1 cellular context compared by ENCODE assay signal in the genomic region with DNA sequence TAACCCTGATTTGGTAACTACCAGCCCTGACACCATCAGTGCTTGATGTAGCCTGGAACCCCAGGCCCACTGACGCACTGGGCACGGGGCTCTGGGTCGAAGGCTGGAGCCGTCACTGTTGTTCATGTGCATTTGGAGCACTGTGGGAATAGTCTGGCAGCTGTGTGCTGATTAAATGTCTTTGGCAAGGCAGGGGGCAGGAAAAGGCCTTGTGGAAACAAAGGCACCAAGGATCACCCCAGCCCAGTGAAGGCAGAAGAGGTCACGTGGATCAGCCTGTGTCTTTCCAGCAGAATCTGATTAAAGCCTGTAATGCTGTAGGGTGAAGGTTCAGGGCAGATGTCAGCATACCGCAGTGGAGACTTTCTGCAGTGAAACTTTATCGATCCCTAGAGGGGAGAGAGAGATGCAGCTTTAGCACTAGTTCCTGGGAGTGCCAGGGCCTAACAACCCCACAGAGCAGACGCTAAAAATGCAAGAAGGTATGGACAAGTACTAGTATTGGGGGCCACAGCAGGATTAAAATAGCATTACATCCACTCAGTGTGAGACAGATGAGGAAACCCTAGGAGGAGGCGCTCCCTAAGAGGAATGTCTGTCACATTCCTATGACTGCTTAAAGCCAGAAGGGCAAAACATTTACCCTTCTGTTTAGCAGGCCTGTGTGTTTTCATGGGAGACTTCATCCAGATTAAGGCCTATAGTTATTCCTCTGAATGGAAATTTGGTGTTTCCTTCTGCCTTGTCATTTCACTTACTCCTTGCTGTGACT.
TF ChIP-seq lines count a peak whose summit lies in the region.

No MANE protein-coding gene starts in this region.

TF ChIP-seq in HepG2, 621 proteins besides CTCF, POLR2A, EP300 and RAD21:
- TF ChIP-seq, protein P1, sequence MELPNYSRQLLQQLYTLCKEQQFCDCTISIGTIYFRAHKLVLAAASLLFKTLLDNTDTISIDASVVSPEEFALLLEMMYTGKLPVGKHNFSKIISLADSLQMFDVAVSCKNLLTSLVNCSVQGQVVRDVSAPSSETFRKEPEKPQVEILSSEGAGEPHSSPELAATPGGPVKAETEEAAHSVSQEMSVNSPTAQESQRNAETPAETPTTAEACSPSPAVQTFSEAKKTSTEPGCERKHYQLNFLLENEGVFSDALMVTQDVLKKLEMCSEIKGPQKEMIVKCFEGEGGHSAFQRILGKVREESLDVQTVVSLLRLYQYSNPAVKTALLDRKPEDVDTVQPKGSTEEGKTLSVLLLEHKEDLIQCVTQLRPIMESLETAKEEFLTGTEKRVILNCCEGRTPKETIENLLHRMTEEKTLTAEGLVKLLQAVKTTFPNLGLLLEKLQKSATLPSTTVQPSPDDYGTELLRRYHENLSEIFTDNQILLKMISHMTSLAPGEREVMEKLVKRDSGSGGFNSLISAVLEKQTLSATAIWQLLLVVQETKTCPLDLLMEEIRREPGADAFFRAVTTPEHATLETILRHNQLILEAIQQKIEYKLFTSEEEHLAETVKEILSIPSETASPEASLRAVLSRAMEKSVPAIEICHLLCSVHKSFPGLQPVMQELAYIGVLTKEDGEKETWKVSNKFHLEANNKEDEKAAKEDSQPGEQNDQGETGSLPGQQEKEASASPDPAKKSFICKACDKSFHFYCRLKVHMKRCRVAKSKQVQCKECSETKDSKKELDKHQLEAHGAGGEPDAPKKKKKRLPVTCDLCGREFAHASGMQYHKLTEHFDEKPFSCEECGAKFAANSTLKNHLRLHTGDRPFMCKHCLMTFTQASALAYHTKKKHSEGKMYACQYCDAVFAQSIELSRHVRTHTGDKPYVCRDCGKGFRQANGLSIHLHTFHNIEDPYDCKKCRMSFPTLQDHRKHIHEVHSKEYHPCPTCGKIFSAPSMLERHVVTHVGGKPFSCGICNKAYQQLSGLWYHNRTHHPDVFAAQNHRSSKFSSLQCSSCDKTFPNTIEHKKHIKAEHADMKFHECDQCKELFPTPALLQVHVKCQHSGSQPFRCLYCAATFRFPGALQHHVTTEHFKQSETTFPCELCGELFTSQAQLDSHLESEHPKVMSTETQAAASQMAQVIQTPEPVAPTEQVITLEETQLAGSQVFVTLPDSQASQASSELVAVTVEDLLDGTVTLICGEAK (IDR thresholded peaks at IDR 0.05) = no peak
- TF ChIP-seq, protein P1 (CRISPR knock-in tag; IDR thresholded peaks at IDR 0.05) = peak; percentile 52; the same call in 1 of the 2 replicates
- TF ChIP-seq ZNF224 (CRISPR knock-in tag; IDR thresholded peaks at IDR 0.05) = no peak
